9 cellular contexts compared by ENCODE assay signal in the genomic region with DNA sequence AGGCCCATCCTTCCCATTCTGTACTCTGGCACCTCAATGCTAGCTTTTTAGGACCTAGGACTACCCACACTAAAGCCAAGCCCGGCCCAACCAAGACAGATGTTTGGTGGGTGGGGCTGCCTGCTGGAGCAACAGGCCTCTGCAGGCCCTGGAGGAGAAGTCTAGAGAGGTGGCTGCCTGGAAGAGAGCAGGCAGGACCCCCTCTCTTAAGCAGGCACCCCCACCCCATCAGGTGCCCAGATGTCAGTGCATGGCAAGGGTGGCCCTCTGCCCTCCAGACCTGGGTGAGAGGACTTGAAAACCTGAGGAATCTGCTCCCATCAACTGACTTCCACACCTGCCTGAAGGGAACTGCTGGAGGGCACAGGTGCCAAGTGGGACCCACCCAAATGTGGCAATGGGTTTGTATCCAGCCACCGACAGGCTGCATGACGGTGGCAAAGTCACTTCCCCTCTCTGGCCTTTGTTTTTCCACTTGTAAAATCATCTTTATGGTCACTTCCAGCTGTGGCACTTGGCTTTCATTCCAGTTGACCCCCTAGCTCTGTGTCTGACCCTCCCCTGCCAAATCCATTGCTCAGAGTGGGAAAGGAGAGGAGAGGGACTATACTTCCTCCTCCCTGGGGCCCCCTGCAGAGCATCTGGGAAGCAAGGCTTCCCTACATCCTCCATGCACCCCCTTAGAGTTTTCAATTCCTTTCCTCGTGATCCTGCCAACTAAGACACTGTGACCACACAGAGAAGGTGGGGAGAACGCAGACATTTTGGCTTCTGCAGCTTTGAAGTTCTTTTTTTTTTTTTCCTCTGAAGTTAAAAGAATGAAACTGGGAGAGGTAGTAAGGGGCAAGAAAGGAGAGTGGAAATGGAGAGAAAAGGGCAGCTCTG. TPM values are rescaled to one million over a fixed set of nuclear protein-coding genes. Genes with fewer than 3 reads are reported as not detected.
DNase-seq lines count a peak whose midpoint lies in the region; ATAC-seq and TF ChIP-seq lines count a peak whose summit lies in the region.
"Had no signal": no experiment of that assay in that cellular context is flagged by ENCODE, and none has a peak within 500 bp of the region (broad histone marks: within the 10 kb centered on the region; RNA-seq: fewer than 3 reads in every experiment).

No MANE protein-coding gene starts in this region.

- ATAC-seq in central memory CD8-positive, alpha-beta T cell (replicated peaks; ENCODE audit: extremely low read depth, poor library complexity, severe bottlenecking), result no peak
- ATAC-seq in aorta (ENCODE audit: low FRiP score) (no peak), HG02623 (IDR thresholded peaks at IDR 0.05; ENCODE audit: unreplicated experiment) (no peak)

- H3K9me3 ChIP-seq in mammary epithelial cell (replicated peaks; ENCODE audit: insufficient read depth, low read length) (no peaks in the 10 kb centered on the region), muscle layer of duodenum (ENCODE audit: control insufficient read depth in 1 of 2, low read length in 2 of 2) (no peaks in the 10 kb centered on the region), aorta (ENCODE audit: control insufficient read depth, low read length) (no peaks in the 10 kb centered on the region)
- H3K9me3 ChIP-seq: pancreas had no signal

- in situ Hi-C loops in mammary epithelial cell (cut with MboI; ENCODE audit: low sequenced_read_pairs in 2 of 2) (no loop called here), brain microvascular endothelial cell (cut with HindIII; ENCODE audit: low pct_ligation_motif_present, low sequenced_read_pairs) (no loop called here)

- intact Hi-C loops in MCF 10A (cut with micrococcal nuclease) (no loop called here), mammary epithelial cell (cut with micrococcal nuclease) (no loop called here), aorta (cut with DNase I) (no loop called here)

- no peaks in the 10 kb centered on the region for H3K79me2 ChIP-seq in mammary epithelial cell (ENCODE audit: insufficient read depth, low read length)

- H3K4me1 ChIP-seq in mammary epithelial cell (ENCODE audit: insufficient read depth, low read length), result no peaks in the 10 kb centered on the region
- peaks cover 3 to 31% of the 10 kb centered on the region in 2 donors for H3K4me1 ChIP-seq in muscle layer of duodenum (ENCODE audit: control insufficient read depth in 1 of 2, insufficient read depth in 2 of 2, low read length in 2 of 2)
- no peaks in the 10 kb centered on the region for H3K4me1 ChIP-seq in aorta (ENCODE audit: control insufficient read depth in 1 of 2, insufficient read depth in 2 of 2, low read length in 2 of 2)

- H3K36me3 ChIP-seq in mammary epithelial cell (ENCODE audit: insufficient read depth, low read length), result no peaks in the 10 kb centered on the region
- no peaks in the 10 kb centered on the region for H3K36me3 ChIP-seq in muscle layer of duodenum (ENCODE audit: control insufficient read depth in 1 of 2, insufficient read depth in 2 of 2, low read length in 2 of 2)
- H3K36me3 ChIP-seq in aorta (ENCODE audit: control insufficient read depth in 1 of 2, insufficient read depth in 2 of 2, low read length in 1 of 2), result no peaks in the 10 kb centered on the region
- no peaks in the 10 kb centered on the region for H3K36me3 ChIP-seq in brain microvascular endothelial cell (replicated peaks)
- H3K36me3 ChIP-seq: pancreas had no signal

- no peak overlapping the region for H3K27ac ChIP-seq in mammary epithelial cell (ENCODE audit: insufficient read depth, low read depth, low read length)
- H3K27ac ChIP-seq in muscle layer of duodenum (ENCODE audit: low read length), result peak overlapping the region; percentile 85
- peak overlapping the region in 1 of 2 donors; percentile 45 for H3K27ac ChIP-seq in aorta (ENCODE audit: low read depth in 1 of 2, low read length in 2 of 2)
- H3K27ac ChIP-seq in brain microvascular endothelial cell, result no peak overlapping the region

- dilution Hi-C loops in mammary epithelial cell (cut with HindIII; ENCODE audit: low sequenced_read_pairs), result no loop called here

- DNase-seq in MCF 10A (ENCODE audit: unreplicated experiment) (no peak), mammary epithelial cell (no peak), aorta (peak; percentile 65 to 76), brain microvascular endothelial cell (no peak), dermis blood vessel endothelial cell (no peak)
- DNase-seq in central memory CD8-positive, alpha-beta T cell (ENCODE audit: low spot score in 2 of 2), result no peak
- DNase-seq: pancreas had no signal

- H3K27ac Mint-ChIP-seq in MCF 10A (ENCODE audit: low read depth, unreplicated experiment), result no peak overlapping the region
- peak overlapping the region; percentile 98 for H3K27ac Mint-ChIP-seq in central memory CD8-positive, alpha-beta T cell (ENCODE audit: low read depth)

- H3K27me3 Mint-ChIP-seq in MCF 10A (ENCODE audit: insufficient read depth, unreplicated experiment), result peaks cover 14% of the 10 kb centered on the region
- H3K27me3 Mint-ChIP-seq in central memory CD8-positive, alpha-beta T cell, result no peaks in the 10 kb centered on the region

- H3K27me3 ChIP-seq in mammary epithelial cell (ENCODE audit: insufficient read depth, low read length) (peaks cover 3% of the 10 kb centered on the region), muscle layer of duodenum (ENCODE audit: low read depth, low read length) (no peaks in the 10 kb centered on the region), aorta (ENCODE audit: control insufficient read depth in 1 of 2, insufficient read depth in 2 of 2, low read length in 1 of 2) (no peaks in the 10 kb centered on the region), brain microvascular endothelial cell (replicated peaks) (no peaks in the 10 kb centered on the region)
- H3K27me3 ChIP-seq: pancreas had no signal

- TF ChIP-seq CTCF in MCF 10A (IDR thresholded peaks at IDR 0.05; ENCODE audit: unreplicated experiment) (no peak), mammary epithelial cell (conservative IDR thresholded peaks at IDR 0.05 in 1 of 2, IDR thresholded peaks at IDR 0.05 in 1 of 2; ENCODE audit: extremely low read depth in 1 of 2, insufficient read depth in 1 of 2, low read depth in 1 of 2, low read length in 2 of 2) (no peak), brain microvascular endothelial cell (IDR thresholded peaks at IDR 0.05; ENCODE audit: low read depth, low read length, missing control alignments) (no peak)

- no peaks in the 10 kb centered on the region for H3K9me3 Mint-ChIP-seq in MCF 10A (ENCODE audit: unreplicated experiment)
- no peaks in the 10 kb centered on the region for H3K9me3 Mint-ChIP-seq in central memory CD8-positive, alpha-beta T cell

- BruUV-seq in MCF 10A (replicated peaks; lab: Mats Ljungman, UMichigan) (no TSS peak), mammary epithelial cell (replicated peaks; lab: Mats Ljungman, UMichigan) (no TSS peak)

- H3K4me3 Mint-ChIP-seq in MCF 10A (ENCODE audit: unreplicated experiment), result peak overlapping the region; percentile 47
- peak overlapping the region; percentile 96 for H3K4me3 Mint-ChIP-seq in central memory CD8-positive, alpha-beta T cell

- H3K4me3 ChIP-seq in mammary epithelial cell (replicated peaks in 1 of 3; ENCODE audit: insufficient read depth in 1 of 3, low read depth in 2 of 3, low read length in 3 of 3) (no peak overlapping the region), muscle layer of duodenum (ENCODE audit: low read depth in 1 of 2, low read length in 2 of 2) (peak overlapping the region; percentile 34 to 69), aorta (ENCODE audit: low read length in 2 of 2) (no peak overlapping the region), brain microvascular endothelial cell (ENCODE audit: low read depth, low read length) (no peak overlapping the region)

- POLR2A ChIA-PET in MCF 10A (lab: Yijun Ruan, JAX), result interaction anchor here (0.6 to 1.4 kb wide), 3 partner anchors 9 to 27 kb away, joined by 3 to 7 read pairs (median 3); a partner anchor contains a TSS

- H2AFZ ChIP-seq in mammary epithelial cell (ENCODE audit: low read depth, low read length), result no peak overlapping the region

- no peak overlapping the region for H3K4me2 ChIP-seq in mammary epithelial cell (ENCODE audit: insufficient read depth, low read depth, low read length)

- no peak overlapping the region for H3K9ac ChIP-seq in mammary epithelial cell (ENCODE audit: insufficient read depth, low read length)

- CTCF ChIA-PET in MCF 10A (lab: Yijun Ruan, JAX) (interaction anchor here (0.6 kb wide), 2 partner anchors 49 to 75 kb away, joined by 3 read pairs; no protein-coding TSS in a partner anchor), mammary epithelial cell (lab: Charles Lee; ENCODE audit: low non-redundant PET) (no interaction called here)

- 19% methylated on average over 3 of the region's 5 CpGs for WGBS in mammary epithelial cell (ENCODE audit: low coverage, missing lambda C conversion rate)
- WGBS in aorta, 2 donors, result 29 to 36% methylated on average over 5 of the region's 5 CpGs

- H3K36me3 Mint-ChIP-seq in MCF 10A (ENCODE audit: insufficient read depth, unreplicated experiment), result no peaks in the 10 kb centered on the region
- H3K36me3 Mint-ChIP-seq in central memory CD8-positive, alpha-beta T cell (ENCODE audit: insufficient read depth), result peaks cover 26% of the 10 kb centered on the region

- H3K4me1 Mint-ChIP-seq in MCF 10A (ENCODE audit: insufficient read depth, unreplicated experiment), result no peaks in the 10 kb centered on the region
- H3K4me1 Mint-ChIP-seq in central memory CD8-positive, alpha-beta T cell, result peaks cover 56% of the 10 kb centered on the region

- H4K20me1 ChIP-seq in mammary epithelial cell (ENCODE audit: insufficient read depth, low read length), result no peaks in the 10 kb centered on the region

RNA-seq across cellular contexts. Expression of a gene that starts 1.6 kb away (rescaled TPM):
- total RNA-seq in MCF 10A (2022), result 1.0 and 1.7 TPM in 2 replicates
- 10 to 100 TPM in 1 of 2 donors, 1 to 10 TPM in 1; 1.7 to 10.5 TPM for total RNA-seq in mammary epithelial cell
- 1.2 TPM for polyA plus RNA-seq in mammary epithelial cell
- polyA minus RNA-seq in mammary epithelial cell, result 5.2 TPM
- 10 to 100 TPM; 42.1 to 63.2 TPM for total RNA-seq in aorta
- 10 to 100 TPM; 10.9 to 20.8 TPM for polyA plus RNA-seq in aorta
- total RNA-seq in dermis blood vessel endothelial cell, result 51.4 and 60.2 TPM in 2 replicates

RNA-seq across cellular contexts. Expression of a gene that starts 10.5 kb away (rescaled TPM):
- total RNA-seq in MCF 10A (2022) (29.8 and 32.6 TPM in 2 replicates), mammary epithelial cell (10 to 100 TPM; 20.0 to 20.5 TPM), aorta (100 to 1,000 TPM in 1 of 2 donors, 10 to 100 TPM in 1; 78.0 to 106 TPM), dermis blood vessel endothelial cell (46.3 and 46.8 TPM in 2 replicates)
- polyA plus RNA-seq in mammary epithelial cell (13.3 TPM), aorta (10 to 100 TPM; 18.0 to 54.6 TPM)
- 82.6 TPM for polyA minus RNA-seq in mammary epithelial cell

Comparison
In these comparisons a context has a peak if more than half of its experiments do, and no peak if none do; other contexts are left out.
1. DNase-seq: peak in aorta (2 of 2); none in MCF 10A (single experiment), mammary epithelial cell (single experiment), central memory CD8-positive, alpha-beta T cell (0 of 2), brain microvascular endothelial cell (single experiment) and dermis blood vessel endothelial cell (single experiment).
2. H3K4me3 ChIP-seq: peak in muscle layer of duodenum (2 of 2); none in mammary epithelial cell (0 of 3), aorta (0 of 2) and brain microvascular endothelial cell (single experiment).